Comparison of ENCODE assay signal across 1 cellular context in genomic region chr11:69567951-69568808, GRCh38.
TF ChIP-seq lines count a peak whose summit lies in the region.

No MANE protein-coding gene starts in this region.

TF ChIP-seq in HepG2, 621 proteins besides CTCF, POLR2A, EP300 and RAD21 (continued from another document and continues in another):
- TF ChIP-seq, protein P1, sequence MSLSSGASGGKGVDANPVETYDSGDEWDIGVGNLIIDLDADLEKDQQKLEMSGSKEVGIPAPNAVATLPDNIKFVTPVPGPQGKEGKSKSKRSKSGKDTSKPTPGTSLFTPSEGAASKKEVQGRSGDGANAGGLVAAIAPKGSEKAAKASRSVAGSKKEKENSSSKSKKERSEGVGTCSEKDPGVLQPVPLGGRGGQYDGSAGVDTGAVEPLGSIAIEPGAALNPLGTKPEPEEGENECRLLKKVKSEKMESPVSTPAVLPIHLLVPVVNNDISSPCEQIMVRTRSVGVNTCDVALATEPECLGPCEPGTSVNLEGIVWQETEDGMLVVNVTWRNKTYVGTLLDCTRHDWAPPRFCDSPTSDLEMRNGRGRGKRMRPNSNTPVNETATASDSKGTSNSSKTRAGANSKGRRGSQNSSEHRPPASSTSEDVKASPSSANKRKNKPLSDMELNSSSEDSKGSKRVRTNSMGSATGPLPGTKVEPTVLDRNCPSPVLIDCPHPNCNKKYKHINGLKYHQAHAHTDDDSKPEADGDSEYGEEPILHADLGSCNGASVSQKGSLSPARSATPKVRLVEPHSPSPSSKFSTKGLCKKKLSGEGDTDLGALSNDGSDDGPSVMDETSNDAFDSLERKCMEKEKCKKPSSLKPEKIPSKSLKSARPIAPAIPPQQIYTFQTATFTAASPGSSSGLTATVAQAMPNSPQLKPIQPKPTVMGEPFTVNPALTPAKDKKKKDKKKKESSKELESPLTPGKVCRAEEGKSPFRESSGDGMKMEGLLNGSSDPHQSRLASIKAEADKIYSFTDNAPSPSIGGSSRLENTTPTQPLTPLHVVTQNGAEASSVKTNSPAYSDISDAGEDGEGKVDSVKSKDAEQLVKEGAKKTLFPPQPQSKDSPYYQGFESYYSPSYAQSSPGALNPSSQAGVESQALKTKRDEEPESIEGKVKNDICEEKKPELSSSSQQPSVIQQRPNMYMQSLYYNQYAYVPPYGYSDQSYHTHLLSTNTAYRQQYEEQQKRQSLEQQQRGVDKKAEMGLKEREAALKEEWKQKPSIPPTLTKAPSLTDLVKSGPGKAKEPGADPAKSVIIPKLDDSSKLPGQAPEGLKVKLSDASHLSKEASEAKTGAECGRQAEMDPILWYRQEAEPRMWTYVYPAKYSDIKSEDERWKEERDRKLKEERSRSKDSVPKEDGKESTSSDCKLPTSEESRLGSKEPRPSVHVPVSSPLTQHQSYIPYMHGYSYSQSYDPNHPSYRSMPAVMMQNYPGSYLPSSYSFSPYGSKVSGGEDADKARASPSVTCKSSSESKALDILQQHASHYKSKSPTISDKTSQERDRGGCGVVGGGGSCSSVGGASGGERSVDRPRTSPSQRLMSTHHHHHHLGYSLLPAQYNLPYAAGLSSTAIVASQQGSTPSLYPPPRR (CRISPR knock-in tag; IDR thresholded peaks at IDR 0.05; ENCODE audit: borderline replicate concordance): peak; percentile 46; the same call in 1 of the 2 replicates
- no peak for TF ChIP-seq RBM39 (IDR thresholded peaks at IDR 0.05; ENCODE audit: low read depth, low read length, poor library complexity, severe bottlenecking)
- TF ChIP-seq XBP1 (CRISPR knock-in tag; IDR thresholded peaks at IDR 0.05): no peak
- no peak for TF ChIP-seq ZNF10 (CRISPR knock-in tag; IDR thresholded peaks at IDR 0.05; ENCODE audit: borderline replicate concordance, low read depth)
- no peak for TF ChIP-seq CENPX (CRISPR knock-in tag; IDR thresholded peaks at IDR 0.05)
- 0 out of 2 replicates have a peak, but pooled peaks have one; percentile 46 for TF ChIP-seq ZNF274 (CRISPR knock-in tag; IDR thresholded peaks at IDR 0.05)
- no peak for TF ChIP-seq RFX3 (CRISPR knock-in tag; IDR thresholded peaks at IDR 0.05)
- TF ChIP-seq ZNF260 (CRISPR knock-in tag; IDR thresholded peaks at IDR 0.05; ENCODE audit: borderline replicate concordance, low read depth): no peak
- TF ChIP-seq MIER2 (CRISPR knock-in tag; IDR thresholded peaks at IDR 0.05): 0 out of 2 replicates have a peak, but pooled peaks have one; percentile 32
- TF ChIP-seq ATF3 (CRISPR knock-in tag; IDR thresholded peaks at IDR 0.05): no peak
- no peak for TF ChIP-seq ATF5 (CRISPR knock-in tag; IDR thresholded peaks at IDR 0.05; ENCODE audit: low read depth)
- TF ChIP-seq NFATC3 (CRISPR knock-in tag; IDR thresholded peaks at IDR 0.05): no peak
- no peak for TF ChIP-seq MZF1 (CRISPR knock-in tag; IDR thresholded peaks at IDR 0.05; ENCODE audit: borderline replicate concordance)
- no peak for TF ChIP-seq ZNF230 (CRISPR knock-in tag; IDR thresholded peaks at IDR 0.05)
- TF ChIP-seq, protein P2, sequence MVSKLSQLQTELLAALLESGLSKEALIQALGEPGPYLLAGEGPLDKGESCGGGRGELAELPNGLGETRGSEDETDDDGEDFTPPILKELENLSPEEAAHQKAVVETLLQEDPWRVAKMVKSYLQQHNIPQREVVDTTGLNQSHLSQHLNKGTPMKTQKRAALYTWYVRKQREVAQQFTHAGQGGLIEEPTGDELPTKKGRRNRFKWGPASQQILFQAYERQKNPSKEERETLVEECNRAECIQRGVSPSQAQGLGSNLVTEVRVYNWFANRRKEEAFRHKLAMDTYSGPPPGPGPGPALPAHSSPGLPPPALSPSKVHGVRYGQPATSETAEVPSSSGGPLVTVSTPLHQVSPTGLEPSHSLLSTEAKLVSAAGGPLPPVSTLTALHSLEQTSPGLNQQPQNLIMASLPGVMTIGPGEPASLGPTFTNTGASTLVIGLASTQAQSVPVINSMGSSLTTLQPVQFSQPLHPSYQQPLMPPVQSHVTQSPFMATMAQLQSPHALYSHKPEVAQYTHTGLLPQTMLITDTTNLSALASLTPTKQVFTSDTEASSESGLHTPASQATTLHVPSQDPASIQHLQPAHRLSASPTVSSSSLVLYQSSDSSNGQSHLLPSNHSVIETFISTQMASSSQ (IDR thresholded peaks at IDR 0.05; ENCODE audit: low read depth): no peak
- TF ChIP-seq, protein P2 (CRISPR knock-in tag; IDR thresholded peaks at IDR 0.05; ENCODE audit: borderline replicate concordance): peak; percentile 33; the same call in 1 of the 2 replicates
- no peak for TF ChIP-seq ZNF383 (CRISPR knock-in tag; IDR thresholded peaks at IDR 0.05; ENCODE audit: borderline replicate concordance)
- TF ChIP-seq, protein P3, sequence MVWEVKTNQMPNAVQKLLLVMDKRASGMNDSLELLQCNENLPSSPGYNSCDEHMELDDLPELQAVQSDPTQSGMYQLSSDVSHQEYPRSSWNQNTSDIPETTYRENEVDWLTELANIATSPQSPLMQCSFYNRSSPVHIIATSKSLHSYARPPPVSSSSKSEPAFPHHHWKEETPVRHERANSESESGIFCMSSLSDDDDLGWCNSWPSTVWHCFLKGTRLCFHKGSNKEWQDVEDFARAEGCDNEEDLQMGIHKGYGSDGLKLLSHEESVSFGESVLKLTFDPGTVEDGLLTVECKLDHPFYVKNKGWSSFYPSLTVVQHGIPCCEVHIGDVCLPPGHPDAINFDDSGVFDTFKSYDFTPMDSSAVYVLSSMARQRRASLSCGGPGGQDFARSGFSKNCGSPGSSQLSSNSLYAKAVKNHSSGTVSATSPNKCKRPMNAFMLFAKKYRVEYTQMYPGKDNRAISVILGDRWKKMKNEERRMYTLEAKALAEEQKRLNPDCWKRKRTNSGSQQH (CRISPR knock-in tag; IDR thresholded peaks at IDR 0.05; ENCODE audit: low read depth): no peak
- TF ChIP-seq NBN (conservative IDR thresholded peaks at IDR 0.05): no peak
- no peak for TF ChIP-seq ZNF263 (CRISPR knock-in tag; IDR thresholded peaks at IDR 0.05)
- no peak for TF ChIP-seq ZFP36L2 (CRISPR knock-in tag; IDR thresholded peaks at IDR 0.05)
- TF ChIP-seq, protein P4, sequence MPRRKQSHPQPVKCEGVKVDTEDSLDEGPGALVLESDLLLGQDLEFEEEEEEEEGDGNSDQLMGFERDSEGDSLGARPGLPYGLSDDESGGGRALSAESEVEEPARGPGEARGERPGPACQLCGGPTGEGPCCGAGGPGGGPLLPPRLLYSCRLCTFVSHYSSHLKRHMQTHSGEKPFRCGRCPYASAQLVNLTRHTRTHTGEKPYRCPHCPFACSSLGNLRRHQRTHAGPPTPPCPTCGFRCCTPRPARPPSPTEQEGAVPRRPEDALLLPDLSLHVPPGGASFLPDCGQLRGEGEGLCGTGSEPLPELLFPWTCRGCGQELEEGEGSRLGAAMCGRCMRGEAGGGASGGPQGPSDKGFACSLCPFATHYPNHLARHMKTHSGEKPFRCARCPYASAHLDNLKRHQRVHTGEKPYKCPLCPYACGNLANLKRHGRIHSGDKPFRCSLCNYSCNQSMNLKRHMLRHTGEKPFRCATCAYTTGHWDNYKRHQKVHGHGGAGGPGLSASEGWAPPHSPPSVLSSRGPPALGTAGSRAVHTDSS (CRISPR knock-in tag; conservative IDR thresholded peaks at IDR 0.05): no peak
- no peak for TF ChIP-seq REXO4 (CRISPR knock-in tag; IDR thresholded peaks at IDR 0.05; ENCODE audit: borderline replicate concordance)
- no peak for TF ChIP-seq DNMT3B (CRISPR knock-in tag; conservative IDR thresholded peaks at IDR 0.05)
- TF ChIP-seq, protein P5, sequence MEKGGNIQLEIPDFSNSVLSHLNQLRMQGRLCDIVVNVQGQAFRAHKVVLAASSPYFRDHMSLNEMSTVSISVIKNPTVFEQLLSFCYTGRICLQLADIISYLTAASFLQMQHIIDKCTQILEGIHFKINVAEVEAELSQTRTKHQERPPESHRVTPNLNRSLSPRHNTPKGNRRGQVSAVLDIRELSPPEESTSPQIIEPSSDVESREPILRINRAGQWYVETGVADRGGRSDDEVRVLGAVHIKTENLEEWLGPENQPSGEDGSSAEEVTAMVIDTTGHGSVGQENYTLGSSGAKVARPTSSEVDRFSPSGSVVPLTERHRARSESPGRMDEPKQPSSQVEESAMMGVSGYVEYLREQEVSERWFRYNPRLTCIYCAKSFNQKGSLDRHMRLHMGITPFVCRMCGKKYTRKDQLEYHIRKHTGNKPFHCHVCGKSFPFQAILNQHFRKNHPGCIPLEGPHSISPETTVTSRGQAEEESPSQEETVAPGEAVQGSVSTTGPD (CRISPR knock-in tag; IDR thresholded peaks at IDR 0.05): no peak
- peak; percentile 79 for TF ChIP-seq TRIM24 (CRISPR knock-in tag; IDR thresholded peaks at IDR 0.05)
- TF ChIP-seq, protein P6, sequence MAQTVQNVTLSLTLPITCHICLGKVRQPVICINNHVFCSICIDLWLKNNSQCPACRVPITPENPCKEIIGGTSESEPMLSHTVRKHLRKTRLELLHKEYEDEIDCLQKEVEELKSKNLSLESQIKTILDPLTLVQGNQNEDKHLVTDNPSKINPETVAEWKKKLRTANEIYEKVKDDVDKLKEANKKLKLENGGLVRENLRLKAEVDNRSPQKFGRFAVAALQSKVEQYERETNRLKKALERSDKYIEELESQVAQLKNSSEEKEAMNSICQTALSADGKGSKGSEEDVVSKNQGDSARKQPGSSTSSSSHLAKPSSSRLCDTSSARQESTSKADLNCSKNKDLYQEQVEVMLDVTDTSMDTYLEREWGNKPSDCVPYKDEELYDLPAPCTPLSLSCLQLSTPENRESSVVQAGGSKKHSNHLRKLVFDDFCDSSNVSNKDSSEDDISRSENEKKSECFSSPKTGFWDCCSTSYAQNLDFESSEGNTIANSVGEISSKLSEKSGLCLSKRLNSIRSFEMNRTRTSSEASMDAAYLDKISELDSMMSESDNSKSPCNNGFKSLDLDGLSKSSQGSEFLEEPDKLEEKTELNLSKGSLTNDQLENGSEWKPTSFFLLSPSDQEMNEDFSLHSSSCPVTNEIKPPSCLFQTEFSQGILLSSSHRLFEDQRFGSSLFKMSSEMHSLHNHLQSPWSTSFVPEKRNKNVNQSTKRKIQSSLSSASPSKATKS (CRISPR knock-in tag; IDR thresholded peaks at IDR 0.05): no peak
- no peak for TF ChIP-seq ZHX1 (CRISPR knock-in tag; IDR thresholded peaks at IDR 0.05; ENCODE audit: low read depth)
- TF ChIP-seq ZNF670 (CRISPR knock-in tag; IDR thresholded peaks at IDR 0.05; ENCODE audit: borderline replicate concordance): no peak
- TF ChIP-seq GZF1 (CRISPR knock-in tag; IDR thresholded peaks at IDR 0.05): no peak
- no peak for TF ChIP-seq MAZ (IDR thresholded peaks at IDR 0.05; ENCODE audit: borderline replicate concordance, low read depth, low read length)
- TF ChIP-seq MAZ (CRISPR knock-in tag; IDR thresholded peaks at IDR 0.05; ENCODE audit: low read depth): no peak
- TF ChIP-seq, protein P7, sequence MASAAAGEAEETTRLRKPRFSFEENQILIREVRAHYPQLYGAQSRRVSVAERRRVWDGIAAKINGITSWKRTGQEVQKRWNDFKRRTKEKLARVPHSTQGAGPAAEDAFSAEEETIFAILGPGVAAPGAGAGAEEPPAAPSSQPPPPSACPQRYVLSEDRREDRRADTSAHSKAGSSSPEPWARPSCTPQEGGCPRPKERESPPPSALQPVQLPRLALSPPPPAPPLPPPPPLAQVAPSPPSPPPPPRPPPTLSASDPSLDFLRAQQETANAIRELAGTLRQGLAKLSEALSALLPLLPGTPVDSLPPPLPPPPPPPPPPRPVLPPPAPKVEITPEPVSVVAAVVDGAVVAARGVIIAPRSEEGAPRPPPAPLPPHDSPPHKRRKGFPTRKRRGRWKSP (CRISPR knock-in tag; IDR thresholded peaks at IDR 0.05): no peak
- TF ChIP-seq ATF7 (IDR thresholded peaks at IDR 0.05): no peak
- no peak for TF ChIP-seq ATF7 (CRISPR knock-in tag; IDR thresholded peaks at IDR 0.05)
- TF ChIP-seq, protein P8, sequence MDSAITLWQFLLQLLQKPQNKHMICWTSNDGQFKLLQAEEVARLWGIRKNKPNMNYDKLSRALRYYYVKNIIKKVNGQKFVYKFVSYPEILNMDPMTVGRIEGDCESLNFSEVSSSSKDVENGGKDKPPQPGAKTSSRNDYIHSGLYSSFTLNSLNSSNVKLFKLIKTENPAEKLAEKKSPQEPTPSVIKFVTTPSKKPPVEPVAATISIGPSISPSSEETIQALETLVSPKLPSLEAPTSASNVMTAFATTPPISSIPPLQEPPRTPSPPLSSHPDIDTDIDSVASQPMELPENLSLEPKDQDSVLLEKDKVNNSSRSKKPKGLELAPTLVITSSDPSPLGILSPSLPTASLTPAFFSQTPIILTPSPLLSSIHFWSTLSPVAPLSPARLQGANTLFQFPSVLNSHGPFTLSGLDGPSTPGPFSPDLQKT (CRISPR knock-in tag; IDR thresholded peaks at IDR 0.05; ENCODE audit: borderline replicate concordance): no peak
